ENCODE assay signal across 19 cellular contexts in genomic region chr15:76976572-76977270, GRCh38. TPM values are rescaled to one million over a fixed set of nuclear protein-coding genes. Genes with fewer than 3 reads are reported as not detected.
DNase-seq lines count a peak whose midpoint lies in the region; ATAC-seq, FAIRE-seq and TF ChIP-seq lines count a peak whose summit lies in the region.
"Had no signal": no experiment of that assay in that cellular context is flagged by ENCODE, and none has a peak within 500 bp of the region (broad histone marks: within the 10 kb centered on the region; RNA-seq: fewer than 3 reads in every experiment).

No MANE protein-coding gene starts in this region.

- ATAC-seq in T-helper 17 cell (no peak), pancreas (no peak)
- ATAC-seq in naive thymus-derived CD4-positive, alpha-beta T cell, result peak; percentile 70
- ATAC-seq: foreskin keratinocyte, left ventricle myocardium superior, T-cell had no signal

- H3K27me3 Mint-ChIP-seq in T-helper 17 cell, result no peaks in the 10 kb centered on the region
- no peaks in the 10 kb centered on the region for H3K27me3 Mint-ChIP-seq in naive thymus-derived CD4-positive, alpha-beta T cell
- no peaks in the 10 kb centered on the region for H3K27me3 Mint-ChIP-seq in MCF 10A (ENCODE audit: insufficient read depth, unreplicated experiment)
- H3K27me3 Mint-ChIP-seq: progenitor cell of endocrine pancreas, T-cell had no signal

- H3K9me3 Mint-ChIP-seq in naive thymus-derived CD4-positive, alpha-beta T cell, result peaks cover 0 to 10% (median 0%) of the 10 kb centered on the region in 11 donors
- no peaks in the 10 kb centered on the region for H3K9me3 Mint-ChIP-seq in MCF 10A (ENCODE audit: unreplicated experiment)
- H3K9me3 Mint-ChIP-seq: T-cell had no signal

- POLR2A ChIA-PET in naive thymus-derived CD4-positive, alpha-beta T cell (lab: Charles Lee), result interaction anchor here (0.6 to 1.0 kb wide), 5 partner anchors 24 to 68 kb away, joined by 3 to 6 read pairs (median 3); no protein-coding TSS in a partner anchor
- POLR2A ChIA-PET in MCF 10A (lab: Yijun Ruan, JAX), result no interaction called here

- TF ChIP-seq CTCF in MCF 10A (IDR thresholded peaks at IDR 0.05; ENCODE audit: unreplicated experiment), result no peak
- TF ChIP-seq CTCF in pancreas (IDR thresholded peaks at IDR 0.05), result no peak

- no TSS peak for BruUV-seq in MCF 10A (replicated peaks; lab: Mats Ljungman, UMichigan)

- H3K4me1 Mint-ChIP-seq in T-helper 17 cell, result peaks cover 8% of the 10 kb centered on the region
- H3K4me1 Mint-ChIP-seq in naive thymus-derived CD4-positive, alpha-beta T cell, result peaks cover 6 to 39% (median 16%) of the 10 kb centered on the region in 7 donors
- no peaks in the 10 kb centered on the region for H3K4me1 Mint-ChIP-seq in MCF 10A (ENCODE audit: insufficient read depth, unreplicated experiment)

- no peaks in the 10 kb centered on the region for H3K9me3 ChIP-seq in T-helper 17 cell (ENCODE audit: control insufficient read depth, low read length, poor library complexity, severe bottlenecking)
- no peaks in the 10 kb centered on the region for H3K9me3 ChIP-seq in naive thymus-derived CD4-positive, alpha-beta T cell (ENCODE audit: control insufficient read depth in 2 of 3, low read length in 3 of 3)
- H3K9me3 ChIP-seq in pancreas, result no peaks in the 10 kb centered on the region

- CTCF ChIA-PET in naive thymus-derived CD4-positive, alpha-beta T cell (lab: Charles Lee), result interaction anchor here (0.6 to 1.8 kb wide), 4 partner anchors 18 to 1335 kb away, joined by 3 to 5 read pairs (median 4); partner anchors contain the start of gene PSTPIP1
- CTCF ChIA-PET in MCF 10A (lab: Yijun Ruan, JAX), result interaction anchor here (0.7 kb wide), 1 partner anchor 1441 kb away, joined by 3 read pairs; no protein-coding TSS in a partner anchor

- no peaks in the 10 kb centered on the region for H3K27me3 ChIP-seq in naive thymus-derived CD4-positive, alpha-beta T cell (ENCODE audit: control insufficient read depth in 2 of 2, insufficient read depth in 2 of 2, low read length in 2 of 2)
- no peaks in the 10 kb centered on the region for H3K27me3 ChIP-seq in pancreas

- H3K4me3 Mint-ChIP-seq in T-helper 17 cell (no peak overlapping the region), MCF 10A (ENCODE audit: unreplicated experiment) (no peak overlapping the region)
- peak overlapping the region in 1 of 10 donors; percentile 45 for H3K4me3 Mint-ChIP-seq in naive thymus-derived CD4-positive, alpha-beta T cell
- H3K4me3 Mint-ChIP-seq: T-cell had no signal

- 90 to 96% methylated on average over 5 of the region's 5 CpGs for WGBS in pancreas, 2 donors

- no peaks in the 10 kb centered on the region for H3K36me3 Mint-ChIP-seq in T-helper 17 cell (ENCODE audit: low read depth)
- H3K36me3 Mint-ChIP-seq in naive thymus-derived CD4-positive, alpha-beta T cell, result peaks cover 0 to 7% (median 0%) of the 10 kb centered on the region in 5 donors
- H3K36me3 Mint-ChIP-seq in MCF 10A (ENCODE audit: insufficient read depth, unreplicated experiment), result no peaks in the 10 kb centered on the region
- H3K36me3 Mint-ChIP-seq: T-cell had no signal

- no peak overlapping the region for H3K27ac ChIP-seq in naive thymus-derived CD4-positive, alpha-beta T cell (ENCODE audit: low read depth, low read length)
- H3K27ac ChIP-seq in pancreas, result no peak overlapping the region
- H3K27ac ChIP-seq: A549, foreskin keratinocyte, KMS-11 had no signal

- peak overlapping the region; percentile 51 for H3K27ac Mint-ChIP-seq in T-helper 17 cell
- H3K27ac Mint-ChIP-seq in naive thymus-derived CD4-positive, alpha-beta T cell, result peak overlapping the region in 3 of 9 donors; percentile 41 to 83 (median 76)
- H3K27ac Mint-ChIP-seq in MCF 10A (ENCODE audit: low read depth, unreplicated experiment), result no peak overlapping the region
- H3K27ac Mint-ChIP-seq: progenitor cell of endocrine pancreas, T-cell had no signal

- no peak overlapping the region for H3K4me3 ChIP-seq in naive thymus-derived CD4-positive, alpha-beta T cell (ENCODE audit: low read length)
- no peak overlapping the region for H3K4me3 ChIP-seq in pancreas
- H3K4me3 ChIP-seq: A549, spleen had no signal

- intact Hi-C loops in naive thymus-derived CD4-positive, alpha-beta T cell (cut with micrococcal nuclease), result loop anchor here in 1 of 2 donors (2.0 to 10.0 kb wide), 2 partner anchors 18 to 208 kb away; partner anchors contain the start of gene PSTPIP1
- intact Hi-C loops in MCF 10A (cut with micrococcal nuclease), result no loop called here
- intact Hi-C loops in pancreas (cut with DNase I), result no loop called here

- H3K36me3 ChIP-seq in naive thymus-derived CD4-positive, alpha-beta T cell (ENCODE audit: control insufficient read depth in 2 of 3, insufficient read depth in 3 of 3, low read length in 3 of 3), result no peaks in the 10 kb centered on the region
- no peaks in the 10 kb centered on the region for H3K36me3 ChIP-seq in pancreas
- H3K36me3 ChIP-seq: spleen had no signal

- H3K4me1 ChIP-seq in naive thymus-derived CD4-positive, alpha-beta T cell (ENCODE audit: control insufficient read depth in 2 of 2, insufficient read depth in 2 of 2, low read length in 2 of 2), result no peaks in the 10 kb centered on the region
- H3K4me1 ChIP-seq in pancreas, result no peaks in the 10 kb centered on the region
- H3K4me1 ChIP-seq: A549, foreskin keratinocyte had no signal

- FAIRE-seq in GM18507 (lab: Jason Lieb, UNC) (peak; percentile 59), pancreas (lab: Jason Lieb, UNC) (no peak)
- FAIRE-seq: A549 had no signal

- peak; percentile 33 for DNase-seq in activated CD4-positive, alpha-beta T cell treated with anti-CD3 and anti-CD28 coated beads for 48 hours
- no peak for DNase-seq in activated CD4-positive, alpha-beta T cell treated with anti-CD3 and anti-CD28 coated beads for 1 hour
- DNase-seq in GM18507 (ENCODE audit: extremely low spot score, insufficient read length, low read depth), result no peak
- DNase-seq in T-helper 17 cell, result no peak
- DNase-seq in naive thymus-derived CD4-positive, alpha-beta T cell, result no peak
- DNase-seq in COR-L47 (lab: John Stamatoyannopoulos, UW), result no peak
- no peak for DNase-seq in MCF 10A (ENCODE audit: unreplicated experiment)
- DNase-seq in pancreas, result no peak
- DNase-seq: EL, left ventricle myocardium superior, NCI-H1694 treated with DMSO at 0.1 percent for 48 hours, NCI-H510A, spleen, substantia nigra, T-cell had no signal

RNA-seq across cellular contexts. Expression of gene PSTPIP1, which starts 18.2 kb away (rescaled TPM):
- total RNA-seq in T-helper 17 cell (100 to 1,000 TPM; 115 to 129 TPM), MCF 10A (2022) (1.2 TPM in 2 replicates), pancreas (1 to 10 TPM in 4 of 6 donors, under 1 TPM in 1, not detected in 1; 0.83 to 4.9 (median 3.1) TPM)
- total RNA-seq in naive thymus-derived CD4-positive, alpha-beta T cell, result 100 to 1,000 TPM; 101 to 182 (median 146) TPM
- polyA plus RNA-seq in naive thymus-derived CD4-positive, alpha-beta T cell, result 10 to 100 TPM; 29.1 to 38.2 TPM
- 1 to 10 TPM; 3.6 to 6.2 TPM for polyA plus RNA-seq in pancreas
- total RNA-seq: progenitor cell of endocrine pancreas had no signal
- polyA plus RNA-seq: A549 had no signal

RNA-seq across cellular contexts. Expression of gene RCN2, which starts 45.2 kb away (rescaled TPM):
- total RNA-seq in T-helper 17 cell (10 to 100 TPM; 16.2 to 17.1 TPM), MCF 10A (2022) (48.1 and 68.8 TPM in 2 replicates), pancreas (10 to 100 TPM in 3 of 6 donors, 1 to 10 TPM in 3; 7.5 to 22.9 (median 10.9) TPM)
- 10 to 100 TPM; 16.7 to 30.5 (median 28.1) TPM for total RNA-seq in naive thymus-derived CD4-positive, alpha-beta T cell
- polyA plus RNA-seq in naive thymus-derived CD4-positive, alpha-beta T cell, result 10 to 100 TPM; 40.2 to 45.7 TPM
- 10 to 100 TPM; 12.5 to 21.3 TPM for polyA plus RNA-seq in pancreas

Comparison
In these comparisons a context has a peak if more than half of its experiments do, and no peak if none do; other contexts are left out.
1. RNA of gene PSTPIP1, which starts 18.2 kb away (total RNA-seq): 101 to 182 TPM in naive thymus-derived CD4-positive, alpha-beta T cell and 115 to 129 TPM in T-helper 17 cell; 0.83 to 4.9 TPM in pancreas and 1.2 TPM in MCF 10A; every median in the first group is over 10 times any median in the second.